32 cellular contexts compared by ENCODE assay signal in genomic region chr11:71201936-71202597, GRCh38. TPM values are rescaled to one million over a fixed set of nuclear protein-coding genes. Genes with fewer than 3 reads are reported as not detected.
"Had no signal": no experiment of that assay in that cellular context is flagged by ENCODE, and none has a peak within 500 bp of the region (broad histone marks: within the 10 kb centered on the region; RNA-seq: fewer than 3 reads in every experiment).

No MANE protein-coding gene starts in this region.

- DNase-seq: activated CD4-positive, alpha-beta T cell treated with anti-CD3 and anti-CD28 coated beads for 48 hours; activated CD4-positive, alpha-beta T cell treated with anti-CD3 and anti-CD28 coated beads, Interleukin-2, amount 50 U/mL, for 48 hours; activated CD8-positive, alpha-beta memory T cell treated with anti-CD3 and anti-CD28 coated beads, Interleukin-2, amount 50 U/mL, for 4 hours; activated effector memory CD4-positive, alpha-beta T cell treated with anti-CD3 and anti-CD28 coated beads, Interleukin-2, amount 50 U/mL, for 16 hours; activated naive CD4-positive, alpha-beta T cell treated with anti-CD3 and anti-CD28 coated beads for 36 hours; activated naive CD8-positive, alpha-beta T cell treated with anti-CD3 and anti-CD28 coated beads for 36 hours; activated T-cell treated with anti-CD3 and anti-CD28 coated beads, Interleukin-2, amount 50 U/mL, for 1 hour; brain microvascular endothelial cell; central memory CD4-positive, alpha-beta T cell; dermis blood vessel endothelial cell; effector CD4-positive, alpha-beta T cell; esophagus squamous epithelium; foreskin melanocyte; heart right ventricle; kidney glomerular epithelial cell; midbrain; sigmoid colon; stimulated activated CD4-positive, alpha-beta T cell treated with anti-CD3 and anti-CD28 coated beads, Interleukin-15, amount 100 ng/mL, for 24 hours; stimulated activated CD4-positive, alpha-beta T cell treated with anti-CD3 and anti-CD28 coated beads, Interleukin-2, amount 100 ng/mL, for 24 hours; stimulated activated naive CD4-positive, alpha-beta T cell; SW 1271; T-helper 9 cell; tibial artery had no signal

- H3K4me3 ChIP-seq: esophagus squamous epithelium, heart right ventricle, neural progenitor cell, sigmoid colon, smooth muscle cell, suprapubic skin, tibial artery had no signal

- H3K9me3 ChIP-seq: esophagus squamous epithelium, heart right ventricle, sigmoid colon, suprapubic skin, tibial artery had no signal

- H3K27me3 Mint-ChIP-seq: progenitor cell of endocrine pancreas had no signal

- H3K4me1 Mint-ChIP-seq: activated naive CD8-positive, alpha-beta T cell treated with anti-CD3 and anti-CD28 coated beads for 36 hours; naive thymus-derived CD8-positive, alpha-beta T cell had no signal

- H3K36me3 ChIP-seq: brain microvascular endothelial cell, esophagus squamous epithelium, heart right ventricle, neural progenitor cell, sigmoid colon, suprapubic skin, tibial artery had no signal

- H3K36me3 Mint-ChIP-seq: activated naive CD8-positive, alpha-beta T cell treated with anti-CD3 and anti-CD28 coated beads for 36 hours; memory B cell; naive thymus-derived CD8-positive, alpha-beta T cell; neural progenitor cell had no signal

- H3K27ac Mint-ChIP-seq: activated naive CD4-positive, alpha-beta T cell treated with anti-CD3 and anti-CD28 coated beads for 36 hours; activated naive CD8-positive, alpha-beta T cell treated with anti-CD3 and anti-CD28 coated beads for 36 hours; activated T-helper 1 cell treated with anti-CD3 and anti-CD28 coated beads, Interleukin-12 subunit alpha, Interleukin-12 subunit beta, Interleukin-2, Interleukin-4 antibody, amounts not matched to agents 30 ng/mL and 10 ng/mL and 1 ng/mL, durations not matched to agents 14 hours and 24 hours and 36 hours; memory B cell; naive thymus-derived CD8-positive, alpha-beta T cell; neural progenitor cell; progenitor cell of endocrine pancreas; T-helper 1 cell treated with Interleukin-12 subunit alpha and Interleukin-12 subunit beta and Interleukin-4 antibody, amounts not matched to agents 30 μg/mL and 1 μg/mL, for 36 hours had no signal

- H3K9me3 Mint-ChIP-seq: activated naive CD4-positive, alpha-beta T cell treated with anti-CD3 and anti-CD28 coated beads for 36 hours; activated naive CD8-positive, alpha-beta T cell treated with anti-CD3 and anti-CD28 coated beads for 36 hours; activated T-helper 1 cell treated with anti-CD3 and anti-CD28 coated beads, Interleukin-12 subunit alpha, Interleukin-12 subunit beta, Interleukin-2, Interleukin-4 antibody, amounts not matched to agents 30 ng/mL and 10 ng/mL and 1 ng/mL, durations not matched to agents 14 hours and 24 hours and 36 hours; memory B cell; naive thymus-derived CD8-positive, alpha-beta T cell; neural progenitor cell; T-helper 1 cell treated with Interleukin-12 subunit alpha and Interleukin-12 subunit beta and Interleukin-4 antibody, amounts not matched to agents 30 μg/mL and 1 μg/mL, for 36 hours had no signal

- H3K4me1 ChIP-seq: heart right ventricle, suprapubic skin, tibial artery had no signal

- ATAC-seq: heart right ventricle; naive thymus-derived CD8-positive, alpha-beta T cell had no signal

- H3K4me3 Mint-ChIP-seq: activated naive CD4-positive, alpha-beta T cell treated with anti-CD3 and anti-CD28 coated beads for 36 hours; activated naive CD8-positive, alpha-beta T cell treated with anti-CD3 and anti-CD28 coated beads for 36 hours; activated T-helper 1 cell treated with anti-CD3 and anti-CD28 coated beads, Interleukin-12 subunit alpha, Interleukin-12 subunit beta, Interleukin-2, Interleukin-4 antibody, amounts not matched to agents 30 ng/mL and 10 ng/mL and 1 ng/mL, durations not matched to agents 14 hours and 24 hours and 36 hours; memory B cell; naive thymus-derived CD8-positive, alpha-beta T cell; neural progenitor cell; T-helper 1 cell treated with Interleukin-12 subunit alpha and Interleukin-12 subunit beta and Interleukin-4 antibody, amounts not matched to agents 30 μg/mL and 1 μg/mL, for 36 hours had no signal

RNA-seq across cellular contexts. Expression of gene SHANK2, which starts 50.3 kb away (rescaled TPM):
- total RNA-seq: activated CD8-positive, alpha-beta memory T cell treated with anti-CD3 and anti-CD28 coated beads for 36 hours; activated naive CD4-positive, alpha-beta T cell treated with anti-CD3 and anti-CD28 coated beads for 36 hours; activated naive CD8-positive, alpha-beta T cell treated with anti-CD3 and anti-CD28 coated beads for 36 hours; activated T-helper 1 cell treated with anti-CD3 and anti-CD28 coated beads, Interleukin-12 subunit alpha, Interleukin-12 subunit beta, Interleukin-2, Interleukin-4 antibody, amounts not matched to agents 30 ng/mL and 10 ng/mL and 1 ng/mL, durations not matched to agents 14 hours and 24 hours and 36 hours; naive thymus-derived CD8-positive, alpha-beta T cell had no signal
